In genomic region chr19:41363753-41364545, GRCh38 we compare ENCODE assay signal across 1 cellular context.
TF ChIP-seq lines count a peak whose summit lies in the region.

TSS of gene B9D2 (minus strand) at chr19:41364149. CDS start at chr19:41363519, 630 bp downstream.

TF ChIP-seq in HepG2, 621 proteins besides CTCF, POLR2A, EP300 and RAD21 (continued from another document and continues in another):
- TF ChIP-seq, protein P1, sequence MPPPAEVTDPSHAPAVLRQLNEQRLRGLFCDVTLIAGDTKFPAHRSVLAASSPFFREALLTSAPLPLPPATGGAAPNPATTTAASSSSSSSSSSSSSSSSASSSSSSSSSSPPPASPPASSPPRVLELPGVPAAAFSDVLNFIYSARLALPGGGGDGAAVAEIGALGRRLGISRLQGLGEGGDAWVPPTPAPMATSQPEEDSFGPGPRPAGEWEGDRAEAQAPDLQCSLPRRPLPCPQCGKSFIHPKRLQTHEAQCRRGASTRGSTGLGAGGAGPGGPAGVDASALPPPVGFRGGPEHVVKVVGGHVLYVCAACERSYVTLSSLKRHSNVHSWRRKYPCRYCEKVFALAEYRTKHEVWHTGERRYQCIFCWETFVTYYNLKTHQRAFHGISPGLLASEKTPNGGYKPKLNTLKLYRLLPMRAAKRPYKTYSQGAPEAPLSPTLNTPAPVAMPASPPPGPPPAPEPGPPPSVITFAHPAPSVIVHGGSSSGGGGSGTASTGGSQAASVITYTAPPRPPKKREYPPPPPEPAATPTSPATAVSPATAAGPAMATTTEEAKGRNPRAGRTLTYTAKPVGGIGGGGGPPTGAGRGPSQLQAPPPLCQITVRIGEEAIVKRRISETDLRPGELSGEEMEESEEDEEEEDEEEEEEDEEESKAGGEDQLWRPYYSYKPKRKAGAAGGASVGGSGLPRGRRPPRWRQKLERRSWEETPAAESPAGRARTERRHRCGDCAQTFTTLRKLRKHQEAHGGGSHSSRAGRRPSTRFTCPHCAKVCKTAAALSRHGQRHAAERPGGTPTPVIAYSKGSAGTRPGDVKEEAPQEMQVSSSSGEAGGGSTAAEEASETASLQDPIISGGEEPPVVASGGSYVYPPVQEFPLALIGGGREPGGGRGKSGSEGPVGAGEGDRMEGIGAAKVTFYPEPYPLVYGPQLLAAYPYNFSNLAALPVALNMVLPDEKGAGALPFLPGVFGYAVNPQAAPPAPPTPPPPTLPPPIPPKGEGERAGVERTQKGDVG (CRISPR knock-in tag; IDR thresholded peaks at IDR 0.05; ENCODE audit: borderline replicate concordance) = no peak
- TF ChIP-seq ZNF567 (CRISPR knock-in tag; IDR thresholded peaks at IDR 0.05; ENCODE audit: borderline replicate concordance) = no peak
- peak; percentile 27; the same call in 1 of the 2 replicates for TF ChIP-seq MXD4 (CRISPR knock-in tag; IDR thresholded peaks at IDR 0.05)
- TF ChIP-seq DMAP1 (CRISPR knock-in tag; IDR thresholded peaks at IDR 0.05) = peak; percentile 75
- TF ChIP-seq, protein P2, sequence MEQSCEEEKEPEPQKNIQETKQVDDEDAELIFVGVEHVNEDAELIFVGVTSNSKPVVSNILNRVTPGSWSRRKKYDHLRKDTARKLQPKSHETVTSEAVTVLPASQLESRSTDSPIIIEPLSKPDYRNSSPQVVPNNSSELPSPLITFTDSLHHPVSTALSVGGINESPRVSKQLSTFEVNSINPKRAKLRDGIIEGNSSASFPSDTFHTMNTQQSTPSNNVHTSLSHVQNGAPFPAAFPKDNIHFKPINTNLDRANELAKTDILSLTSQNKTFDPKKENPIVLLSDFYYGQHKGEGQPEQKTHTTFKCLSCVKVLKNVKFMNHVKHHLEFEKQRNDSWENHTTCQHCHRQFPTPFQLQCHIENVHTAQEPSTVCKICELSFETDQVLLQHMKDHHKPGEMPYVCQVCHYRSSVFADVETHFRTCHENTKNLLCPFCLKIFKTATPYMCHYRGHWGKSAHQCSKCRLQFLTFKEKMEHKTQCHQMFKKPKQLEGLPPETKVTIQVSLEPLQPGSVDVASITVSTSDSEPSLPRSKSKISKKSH (CRISPR knock-in tag; IDR thresholded peaks at IDR 0.05; ENCODE audit: borderline replicate concordance) = 0 out of 2 replicates have a peak, but pooled peaks have one; percentile 18
- TF ChIP-seq KLF15 (CRISPR knock-in tag; IDR thresholded peaks at IDR 0.05; ENCODE audit: borderline replicate concordance) = no peak
- peak; percentile 66; the same call in 1 of the 2 replicates for TF ChIP-seq ZNF350 (CRISPR knock-in tag; IDR thresholded peaks at IDR 0.05; ENCODE audit: borderline replicate concordance, low read depth)
- TF ChIP-seq DMTF1 (CRISPR knock-in tag; IDR thresholded peaks at IDR 0.05) = no peak
- no peak for TF ChIP-seq ZBTB7B (CRISPR knock-in tag; IDR thresholded peaks at IDR 0.05)
- peak; percentile 36; the same call in 1 of the 2 replicates for TF ChIP-seq MIER2 (CRISPR knock-in tag; IDR thresholded peaks at IDR 0.05)
- TF ChIP-seq, protein P3, sequence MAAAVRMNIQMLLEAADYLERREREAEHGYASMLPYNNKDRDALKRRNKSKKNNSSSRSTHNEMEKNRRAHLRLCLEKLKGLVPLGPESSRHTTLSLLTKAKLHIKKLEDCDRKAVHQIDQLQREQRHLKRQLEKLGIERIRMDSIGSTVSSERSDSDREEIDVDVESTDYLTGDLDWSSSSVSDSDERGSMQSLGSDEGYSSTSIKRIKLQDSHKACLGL (CRISPR knock-in tag; IDR thresholded peaks at IDR 0.05) = no peak
- peak; percentile 85 for TF ChIP-seq HNRNPLL (IDR thresholded peaks at IDR 0.05; ENCODE audit: low read depth, low read length, poor library complexity, severe bottlenecking)
- TF ChIP-seq ZNF776 (CRISPR knock-in tag; IDR thresholded peaks at IDR 0.05) = no peak
- no peak for TF ChIP-seq ZNF17 (CRISPR knock-in tag; IDR thresholded peaks at IDR 0.05)
- no peak for TF ChIP-seq MTF1 (CRISPR knock-in tag; IDR thresholded peaks at IDR 0.05)
- TF ChIP-seq HNRNPUL1 (IDR thresholded peaks at IDR 0.05; ENCODE audit: low read depth, low read length) = no peak
- peak; percentile 32 for TF ChIP-seq IRF2 (CRISPR knock-in tag; IDR thresholded peaks at IDR 0.05)
- TF ChIP-seq GPN1 (CRISPR knock-in tag; IDR thresholded peaks at IDR 0.05; ENCODE audit: borderline replicate concordance) = no peak
- TF ChIP-seq ARNT (IDR thresholded peaks at IDR 0.05) = no peak
- no peak for TF ChIP-seq ATAD3A (CRISPR knock-in tag; IDR thresholded peaks at IDR 0.05)
- TF ChIP-seq ATF2 (CRISPR knock-in tag; IDR thresholded peaks at IDR 0.05) = 0 out of 2 replicates have a peak, but pooled peaks have one; percentile 6
- 0 out of 2 replicates have a peak, but pooled peaks have one; percentile 24 for TF ChIP-seq CREB3 (CRISPR knock-in tag; IDR thresholded peaks at IDR 0.05)
- no peak for TF ChIP-seq FLYWCH1 (CRISPR knock-in tag; IDR thresholded peaks at IDR 0.05)
- peak; percentile 99 for TF ChIP-seq YY1 (IDR thresholded peaks at IDR 0.05; ENCODE audit: insufficient read depth, insufficient replicate concordance, low read depth, low read length)
- peak; percentile 89 for TF ChIP-seq RFX3 (CRISPR knock-in tag; IDR thresholded peaks at IDR 0.05)
- no peak for TF ChIP-seq HNF4G (IDR thresholded peaks at IDR 0.05; ENCODE audit: borderline replicate concordance, low read depth, low read length)
- no peak; the same call in 1 of the 2 replicates for TF ChIP-seq HNF4G (CRISPR knock-in tag; IDR thresholded peaks at IDR 0.05; ENCODE audit: borderline replicate concordance, low read depth)
- no peak for TF ChIP-seq ZBTB21 (CRISPR knock-in tag; IDR thresholded peaks at IDR 0.05)
- no peak for TF ChIP-seq EHMT2 (IDR thresholded peaks at IDR 0.05; ENCODE audit: borderline replicate concordance, low read depth, low read length)
- TF ChIP-seq ZNF3 (CRISPR knock-in tag; IDR thresholded peaks at IDR 0.05) = no peak
- no peak for TF ChIP-seq SRSF9 (IDR thresholded peaks at IDR 0.05; ENCODE audit: borderline replicate concordance, insufficient read depth, low read depth, low read length, poor library complexity, severe bottlenecking)
- TF ChIP-seq ATF1 (CRISPR knock-in tag; IDR thresholded peaks at IDR 0.05) = peak; percentile 51
- peak; percentile 67 for TF ChIP-seq ELF1 (CRISPR knock-in tag; IDR thresholded peaks at IDR 0.05)
- no peak for TF ChIP-seq MBD4 (IDR thresholded peaks at IDR 0.05; ENCODE audit: borderline replicate concordance, low read length)
- TF ChIP-seq MAFF (IDR thresholded peaks at IDR 0.05; ENCODE audit: low read depth, low read length) = no peak
- no peak; the same call in 1 of the 2 replicates for TF ChIP-seq ZNF138 (CRISPR knock-in tag; IDR thresholded peaks at IDR 0.05; ENCODE audit: low read depth)
- TF ChIP-seq FOXP4 (CRISPR knock-in tag; IDR thresholded peaks at IDR 0.05) = no peak
- no peak for TF ChIP-seq ZNF121 (CRISPR knock-in tag; IDR thresholded peaks at IDR 0.05)
- TF ChIP-seq CENPT (CRISPR knock-in tag; IDR thresholded peaks at IDR 0.05; ENCODE audit: low read depth) = no peak
- TF ChIP-seq NR2F6 (IDR thresholded peaks at IDR 0.05) = no peak
- 0 out of 2 replicates have a peak, but pooled peaks have one; percentile 7 for TF ChIP-seq NR2F6 (CRISPR knock-in tag; IDR thresholded peaks at IDR 0.05)
- TF ChIP-seq ZSCAN20 (CRISPR knock-in tag; IDR thresholded peaks at IDR 0.05; ENCODE audit: borderline replicate concordance) = no peak
- no peak for TF ChIP-seq ESRRA (CRISPR knock-in tag; IDR thresholded peaks at IDR 0.05; ENCODE audit: low read depth)
- no peak for TF ChIP-seq ZNF512 (CRISPR knock-in tag; IDR thresholded peaks at IDR 0.05)
- TF ChIP-seq CSRNP1 (CRISPR knock-in tag; IDR thresholded peaks at IDR 0.05) = no peak
- TF ChIP-seq, protein P4, sequence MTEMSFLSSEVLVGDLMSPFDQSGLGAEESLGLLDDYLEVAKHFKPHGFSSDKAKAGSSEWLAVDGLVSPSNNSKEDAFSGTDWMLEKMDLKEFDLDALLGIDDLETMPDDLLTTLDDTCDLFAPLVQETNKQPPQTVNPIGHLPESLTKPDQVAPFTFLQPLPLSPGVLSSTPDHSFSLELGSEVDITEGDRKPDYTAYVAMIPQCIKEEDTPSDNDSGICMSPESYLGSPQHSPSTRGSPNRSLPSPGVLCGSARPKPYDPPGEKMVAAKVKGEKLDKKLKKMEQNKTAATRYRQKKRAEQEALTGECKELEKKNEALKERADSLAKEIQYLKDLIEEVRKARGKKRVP (CRISPR knock-in tag; IDR thresholded peaks at IDR 0.05) = no peak
- no peak for TF ChIP-seq TEF (CRISPR knock-in tag; IDR thresholded peaks at IDR 0.05)
- TF ChIP-seq ZNF768 (CRISPR knock-in tag; IDR thresholded peaks at IDR 0.05) = peak; percentile 23; the same call in 1 of the 2 replicates
